Comparison of ENCODE assay signal across 11 cellular contexts in the genomic region with DNA sequence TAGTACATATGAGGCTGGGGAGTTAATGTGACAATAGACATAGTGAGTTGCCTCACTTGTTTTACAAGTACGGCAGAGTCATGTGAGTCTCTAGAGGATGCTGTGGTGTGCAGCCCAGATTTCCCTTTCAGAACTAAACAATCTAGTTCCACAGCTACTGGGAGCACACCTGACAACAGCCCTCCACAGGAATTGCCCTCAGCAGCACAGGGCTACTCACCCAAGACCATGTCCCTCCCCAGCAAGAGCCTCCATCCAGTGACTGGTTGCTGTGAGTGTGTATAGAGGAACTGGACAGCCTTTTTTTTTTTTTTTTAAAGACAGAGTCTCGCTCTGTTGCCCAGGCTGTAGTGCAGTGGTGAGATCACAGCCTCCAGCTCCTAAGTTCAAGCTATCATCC. TPM values are rescaled to one million over a fixed set of nuclear protein-coding genes. Genes with fewer than 3 reads are reported as not detected.
DNase-seq lines count a peak whose midpoint lies in the region; ATAC-seq and TF ChIP-seq lines count a peak whose summit lies in the region.
"Had no signal": no experiment of that assay in that cellular context is flagged by ENCODE, and none has a peak within 500 bp of the region (broad histone marks: within the 10 kb centered on the region; RNA-seq: fewer than 3 reads in every experiment).

No MANE protein-coding gene starts in this region.

- H3K27me3 ChIP-seq in OCI-LY3 (ENCODE audit: low read depth, low read length): peaks cover 5% of the 10 kb centered on the region
- H3K27me3 ChIP-seq: left lung had no signal

- no peak overlapping the region for H3K9ac ChIP-seq in OCI-LY3 (ENCODE audit: low read length)

- 0 out of 2 replicates have a peak overlapping the region, but pooled peaks have one; percentile 17 for H3K4me3 ChIP-seq in OCI-LY3 (ENCODE audit: low read length)
- H3K4me3 ChIP-seq: left lung had no signal

- H3K4me1 Mint-ChIP-seq in stimulated activated effector memory CD8-positive, alpha-beta T cell treated with anti-CD3 and anti-CD28 coated beads, Interleukin-12 subunit alpha, Interleukin-12 subunit beta, amount 100 ng/mL, for 72 hours: no peaks in the 10 kb centered on the region

- H3K27ac Mint-ChIP-seq in stimulated activated effector memory CD8-positive, alpha-beta T cell treated with anti-CD3 and anti-CD28 coated beads, Interleukin-12 subunit alpha, Interleukin-12 subunit beta, amount 100 ng/mL, for 72 hours: no peak overlapping the region

- no peak overlapping the region for H3K4me3 Mint-ChIP-seq in stimulated activated effector memory CD8-positive, alpha-beta T cell treated with anti-CD3 and anti-CD28 coated beads, Interleukin-12 subunit alpha, Interleukin-12 subunit beta, amount 100 ng/mL, for 72 hours

- no peak overlapping the region for H3K27ac ChIP-seq in OCI-LY3 (ENCODE audit: low read length)
- H3K27ac ChIP-seq: left lung had no signal

- TF ChIP-seq CTCF in GM10266 (IDR thresholded peaks at IDR 0.05; ENCODE audit: control insufficient read depth, insufficient read depth, low read depth, missing control alignments) (no peak), OCI-LY3 (IDR thresholded peaks at IDR 0.05; ENCODE audit: low read depth, low read length) (no peak)

- no peaks in the 10 kb centered on the region for H3K36me3 Mint-ChIP-seq in stimulated activated effector memory CD8-positive, alpha-beta T cell treated with anti-CD3 and anti-CD28 coated beads, Interleukin-12 subunit alpha, Interleukin-12 subunit beta, amount 100 ng/mL, for 72 hours

- H3K9me3 ChIP-seq in OCI-LY3 (ENCODE audit: insufficient read depth, low read length): no peaks in the 10 kb centered on the region
- H3K9me3 ChIP-seq: left lung had no signal

- H2AFZ ChIP-seq in OCI-LY3 (ENCODE audit: low read depth, low read length): no peak overlapping the region

- peak; percentile 52 for ATAC-seq in GM19452 (IDR thresholded peaks at IDR 0.05; ENCODE audit: unreplicated experiment)
- ATAC-seq in HG02973 (IDR thresholded peaks at IDR 0.05; ENCODE audit: unreplicated experiment): peak; percentile 43
- no peak for ATAC-seq in stimulated activated effector memory CD8-positive, alpha-beta T cell treated with anti-CD3 and anti-CD28 coated beads, Interleukin-12 subunit alpha, Interleukin-12 subunit beta, amount 100 ng/mL, for 72 hours
- no peak for ATAC-seq in left colon

- intact Hi-C loops in left colon (cut with DNase I, micrococcal nuclease): no loop called here

- no peaks in the 10 kb centered on the region for H3K36me3 ChIP-seq in OCI-LY3 (replicated peaks; ENCODE audit: low read depth, low read length)
- H3K36me3 ChIP-seq: left lung had no signal

- peak overlapping the region; percentile 57 for H3K4me2 ChIP-seq in OCI-LY3 (ENCODE audit: low read length)

- no peaks in the 10 kb centered on the region for H3K79me2 ChIP-seq in OCI-LY3 (ENCODE audit: low read length)

- H3K4me1 ChIP-seq in OCI-LY3 (ENCODE audit: low read length): peaks cover 46% of the 10 kb centered on the region

- DNase-seq in GM10266 (ENCODE audit: extremely low spot score) (peak; percentile 26), amygdala (lab: John Stamatoyannopoulos, UW) (no peak), hippocampal formation (lab: John Stamatoyannopoulos, UW) (no peak), left colon (no peak)
- no peak for DNase-seq in stimulated activated effector memory CD8-positive, alpha-beta T cell treated with anti-CD3 and anti-CD28 coated beads, Interleukin-12 subunit alpha, Interleukin-12 subunit beta, amount 100 ng/mL, for 72 hours (ENCODE audit: low spot score in 2 of 2)
- DNase-seq: aorta; left lung; stimulated activated CD8-positive, alpha-beta memory T cell treated with anti-CD3 and anti-CD28 coated beads, Interleukin-4, amount 100 ng/mL, for 48 hours had no signal

- no peaks in the 10 kb centered on the region for H4K20me1 ChIP-seq in OCI-LY3 (ENCODE audit: insufficient read depth, low read length)

- H3K9me3 Mint-ChIP-seq in stimulated activated effector memory CD8-positive, alpha-beta T cell treated with anti-CD3 and anti-CD28 coated beads, Interleukin-12 subunit alpha, Interleukin-12 subunit beta, amount 100 ng/mL, for 72 hours: peaks cover 4% of the 10 kb centered on the region

RNA-seq across cellular contexts. Expression of a gene that starts 40.2 kb away (rescaled TPM):
- 1 to 10 TPM; 5.5 to 6.4 TPM for total RNA-seq in left colon

Comparison
In these comparisons a context has a peak if more than half of its experiments do, and no peak if none do; other contexts are left out.
1. ATAC-seq: peak in GM19452 (single experiment) and HG02973 (single experiment); none in stimulated activated effector memory CD8-positive, alpha-beta T cell treated with anti-CD3 and anti-CD28 coated beads, Interleukin-12 subunit alpha, Interleukin-12 subunit beta, amount 100 ng/mL, for 72 hours (single experiment) and left colon (single experiment).